Comparison of ENCODE assay signal across 21 cellular contexts in the genomic region with DNA sequence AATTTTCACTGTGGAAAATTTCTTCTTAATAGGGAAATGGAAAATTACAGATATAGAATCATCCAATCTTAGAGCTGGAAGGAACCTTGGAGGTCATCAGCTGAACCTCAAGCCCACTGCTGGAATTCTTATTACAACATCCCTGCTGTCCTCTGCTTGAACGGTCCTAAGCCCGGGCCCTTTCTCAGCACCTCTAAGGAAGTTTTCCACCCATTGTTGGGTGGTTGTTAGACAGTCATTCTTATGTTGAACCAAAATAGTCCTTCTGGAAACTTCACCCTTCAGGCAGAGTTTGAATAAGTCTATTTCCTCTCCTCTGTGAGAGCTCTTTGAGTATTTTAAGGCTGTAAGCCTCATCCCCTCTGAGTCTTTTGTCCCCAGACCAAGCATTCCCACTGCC.
A peak's percentile ranks its signal among the peaks of the same experiment; 100 is the strongest.
DNase-seq lines count a peak whose midpoint lies in the region; ATAC-seq and TF ChIP-seq lines count a peak whose summit lies in the region.
"Had no signal": no experiment of that assay in that cellular context is flagged by ENCODE, and none has a peak within 500 bp of the region (broad histone marks: within the 10 kb centered on the region; RNA-seq: fewer than 3 reads in every experiment).

No MANE protein-coding gene starts in this region.

- no peaks in the 10 kb centered on the region for H3K27me3 Mint-ChIP-seq in activated T-helper 17 cell treated with anti-CD3 and anti-CD28 coated beads, Interleukin-2, amount 50 U/mL, for 72 hours
- peaks cover 4% of the 10 kb centered on the region for H3K27me3 Mint-ChIP-seq in nephron (ENCODE audit: low read depth)
- H3K27me3 Mint-ChIP-seq: CD4-positive, alpha-beta T cell had no signal

- ATAC-seq in heart right ventricle (peak in 5 of 8 donors; percentile 45 to 72 (median 52)), Right ventricle myocardium superior (ENCODE audit: poor library complexity) (no peak)
- ATAC-seq in activated T-helper 17 cell treated with anti-CD3 and anti-CD28 coated beads, Interleukin-2, amount 50 U/mL, for 72 hours (replicated peaks) = no peak
- ATAC-seq: HCT116 had no signal

- intact Hi-C loops in heart right ventricle (cut with DNase I) (loop anchor here in 1 of 10 donors (2.0 kb wide), 1 partner anchor 37 kb away; no protein-coding TSS in a partner anchor), Right ventricle myocardium superior (cut with DNase I) (no loop called here), vagina (cut with DNase I) (no loop called here)

- H3K4me1 ChIP-seq in heart right ventricle = peaks cover 0 to 33% (median 19%) of the 10 kb centered on the region in 9 donors
- peaks cover 13% of the 10 kb centered on the region for H3K4me1 ChIP-seq in vagina

- H3K4me3 Mint-ChIP-seq in activated T-helper 17 cell treated with anti-CD3 and anti-CD28 coated beads, Interleukin-2, amount 50 U/mL, for 72 hours = no peak overlapping the region
- no peak overlapping the region for H3K4me3 Mint-ChIP-seq in nephron
- H3K4me3 Mint-ChIP-seq: CD4-positive, alpha-beta T cell had no signal

- peak overlapping the region; percentile 15 for H3K27ac Mint-ChIP-seq in activated T-helper 17 cell treated with anti-CD3 and anti-CD28 coated beads, Interleukin-2, amount 50 U/mL, for 72 hours
- H3K27ac Mint-ChIP-seq in nephron = peak overlapping the region; percentile 10 to 78 (median 56)
- H3K27ac Mint-ChIP-seq: CD4-positive, alpha-beta T cell had no signal

- WGBS in heart right ventricle, 2 donors = 31 to 70% methylated on average over 2 of the region's 2 CpGs

- peaks cover 4% of the 10 kb centered on the region for H3K9me3 Mint-ChIP-seq in activated T-helper 17 cell treated with anti-CD3 and anti-CD28 coated beads, Interleukin-2, amount 50 U/mL, for 72 hours
- peaks cover 9% of the 10 kb centered on the region for H3K9me3 Mint-ChIP-seq in nephron
- H3K9me3 Mint-ChIP-seq: CD4-positive, alpha-beta T cell had no signal

- no peak overlapping the region for H3K4me3 ChIP-seq in heart right ventricle
- H3K4me3 ChIP-seq in vagina = no peak overlapping the region
- H3K4me3 ChIP-seq: Peyer's patch had no signal

- no peak for TF ChIP-seq POLR2A in vagina (IDR thresholded peaks at IDR 0.05)

- peaks cover 18% of the 10 kb centered on the region for H3K4me1 Mint-ChIP-seq in activated T-helper 17 cell treated with anti-CD3 and anti-CD28 coated beads, Interleukin-2, amount 50 U/mL, for 72 hours
- H3K4me1 Mint-ChIP-seq in nephron = peaks cover 43% of the 10 kb centered on the region

- H3K36me3 ChIP-seq in heart right ventricle (no peaks in the 10 kb centered on the region), vagina (no peaks in the 10 kb centered on the region)
- H3K36me3 ChIP-seq: Peyer's patch had no signal

- peak overlapping the region in 7 of 10 donors; percentile 32 to 61 (median 53) for H3K27ac ChIP-seq in heart right ventricle
- H3K27ac ChIP-seq in vagina = peak overlapping the region; percentile 7
- H3K27ac ChIP-seq: Peyer's patch had no signal

- TF ChIP-seq CTCF in heart right ventricle (IDR thresholded peaks at IDR 0.05) (no peak), nephron (IDR thresholded peaks at IDR 0.05; ENCODE audit: unreplicated experiment in 3 of 3) (no peak), vagina (IDR thresholded peaks at IDR 0.05) (no peak)

- H3K36me3 Mint-ChIP-seq in activated T-helper 17 cell treated with anti-CD3 and anti-CD28 coated beads, Interleukin-2, amount 50 U/mL, for 72 hours (ENCODE audit: low read depth) = no peaks in the 10 kb centered on the region
- no peaks in the 10 kb centered on the region for H3K36me3 Mint-ChIP-seq in nephron (ENCODE audit: low read depth)

- DNase-seq in heart right ventricle (no peak), Right ventricle myocardium superior (no peak), vagina (ENCODE audit: extremely low spot score in 2 of 2) (no peak), NCI-H1694 (lab: John Stamatoyannopoulos, UW) (no peak), kidney tubule cell (ENCODE audit: low spot score) (no peak)
- DNase-seq: AML-193; CD4-positive, alpha-beta T cell; COR-L47; DMS79; GOT3; KG1; NCI-H1092 treated with DMSO at 0.1 percent for 48 hours; NCI-H146; NCI-H2029 treated with DMSO at 0.1 percent for 48 hours; NCI-H345; NCI-H524; NCI-H82; Peyer's patch had no signal

- peaks cover 0 to 9% (median 4%) of the 10 kb centered on the region in 11 donors for H3K9me3 ChIP-seq in heart right ventricle
- no peaks in the 10 kb centered on the region for H3K9me3 ChIP-seq in vagina
- H3K9me3 ChIP-seq: Peyer's patch had no signal

- H3K27me3 ChIP-seq in heart right ventricle (no peaks in the 10 kb centered on the region), vagina (no peaks in the 10 kb centered on the region)
- H3K27me3 ChIP-seq: Peyer's patch had no signal

Comparison
In these comparisons a context has a peak if more than half of its experiments do, and no peak if none do; other contexts are left out.
1. ATAC-seq: peak in heart right ventricle (5 of 8); none in Right ventricle myocardium superior (single experiment) and activated T-helper 17 cell treated with anti-CD3 and anti-CD28 coated beads, Interleukin-2, amount 50 U/mL, for 72 hours (single experiment).